ENCODE assay signal across 8 cellular contexts in the genomic region with DNA sequence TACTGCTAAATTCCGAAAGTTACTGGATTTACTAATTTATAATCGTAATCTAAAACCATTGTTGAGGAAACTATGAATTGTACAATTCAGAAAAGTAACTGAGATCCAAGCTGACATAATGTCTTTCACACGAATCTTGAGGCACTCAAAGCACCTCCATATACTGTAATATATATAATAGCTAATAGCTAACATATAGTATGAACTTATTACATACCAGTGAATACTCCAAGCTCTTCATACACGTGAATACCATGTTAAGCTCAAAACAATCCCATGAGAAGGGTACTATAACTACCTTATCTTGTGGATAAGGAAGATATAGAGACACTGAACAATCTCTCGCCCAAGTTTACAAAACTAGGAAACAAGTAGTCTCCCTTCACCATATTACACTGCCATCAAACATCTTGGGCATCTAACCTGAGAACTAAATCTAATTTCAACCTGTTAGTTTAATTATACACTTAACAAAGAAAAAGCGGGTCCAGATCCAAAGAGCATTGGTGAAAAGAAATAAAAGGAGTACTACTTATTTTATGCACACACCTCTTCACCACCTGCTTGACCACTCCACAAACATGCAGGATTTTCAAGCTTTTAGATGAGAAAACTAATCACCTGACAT. TPM values are rescaled to one million over a fixed set of nuclear protein-coding genes. Genes with fewer than 3 reads are reported as not detected.
DNase-seq lines count a peak whose midpoint lies in the region; ATAC-seq and TF ChIP-seq lines count a peak whose summit lies in the region.

No MANE protein-coding gene starts in this region.

- H3K79me2 ChIP-seq in Loucy (ENCODE audit: insufficient read depth, low read length), result peaks cover 63% of the 10 kb centered on the region

- no peak for TF ChIP-seq CTCF in CD14-positive monocyte (IDR thresholded peaks at IDR 0.05)
- TF ChIP-seq CTCF in Loucy (conservative IDR thresholded peaks at IDR 0.05; ENCODE audit: low read length), result no peak
- TF ChIP-seq CTCF in natural killer cell (IDR thresholded peaks at IDR 0.05), result no peak

- DNase-seq in CD14-positive monocyte (ENCODE audit: low spot score), result no peak
- no peak for DNase-seq in central memory CD8-positive, alpha-beta T cell (ENCODE audit: low spot score in 2 of 2)
- no peak for DNase-seq in natural killer cell
- DNase-seq in DMS79 (lab: John Stamatoyannopoulos, UW), result no peak
- no peak for DNase-seq in NOMO-1 treated with DMSO at 0.1 percent for 48 hours (lab: John Stamatoyannopoulos, UW; ENCODE audit: unreplicated experiment)
- DNase-seq in NCI-H524 treated with DMSO at 0.1 percent for 48 hours (lab: John Stamatoyannopoulos, UW), result no peak
- DNase-seq in NCI-H526 (lab: John Stamatoyannopoulos, UW), result no peak

- H3K4me1 ChIP-seq in Loucy (ENCODE audit: insufficient read depth, low read length, poor library complexity, severe bottlenecking), result peaks cover 16% of the 10 kb centered on the region

- H3K4me2 ChIP-seq in Loucy (ENCODE audit: low read depth, low read length, poor library complexity, severe bottlenecking), result peak overlapping the region; percentile 85

- H3F3A ChIP-seq in Loucy (ENCODE audit: low read depth), result no peaks in the 10 kb centered on the region

- no peaks in the 10 kb centered on the region for H3K36me3 ChIP-seq in Loucy (ENCODE audit: insufficient read depth, low read length)

- H3K9me3 ChIP-seq in Loucy (ENCODE audit: insufficient read depth, low read depth, low read length), result no peaks in the 10 kb centered on the region

- H3K36me3 Mint-ChIP-seq in CD14-positive monocyte (peaks cover 21 to 24% of the 10 kb centered on the region in 2 donors), natural killer cell (peaks cover 7% of the 10 kb centered on the region)
- peaks cover 40% of the 10 kb centered on the region for H3K36me3 Mint-ChIP-seq in central memory CD8-positive, alpha-beta T cell (ENCODE audit: insufficient read depth)

- peaks cover 13% of the 10 kb centered on the region for H4K20me1 ChIP-seq in Loucy (ENCODE audit: insufficient read depth, low read length, poor library complexity, severe bottlenecking)

- H3K9ac ChIP-seq in Loucy (ENCODE audit: low read depth, low read length, poor library complexity, severe bottlenecking), result peak overlapping the region; percentile 98

- peaks cover 30% of the 10 kb centered on the region for H3K4me1 Mint-ChIP-seq in CD14-positive monocyte
- H3K4me1 Mint-ChIP-seq in central memory CD8-positive, alpha-beta T cell, result peaks cover 43% of the 10 kb centered on the region
- H3K4me1 Mint-ChIP-seq in natural killer cell, result peaks cover 28 to 40% of the 10 kb centered on the region in 2 donors

- intact Hi-C loops in CD14-positive monocyte (cut with micrococcal nuclease) (no loop called here), natural killer cell (cut with micrococcal nuclease) (no loop called here)

- no peak overlapping the region for H2AFZ ChIP-seq in Loucy (ENCODE audit: low read length)

- peak overlapping the region; percentile 92 to 96 for H3K4me3 Mint-ChIP-seq in CD14-positive monocyte
- peak overlapping the region; percentile 95 for H3K4me3 Mint-ChIP-seq in central memory CD8-positive, alpha-beta T cell
- peak overlapping the region; percentile 98 for H3K4me3 Mint-ChIP-seq in natural killer cell

- no peaks in the 10 kb centered on the region for H3K9me2 ChIP-seq in Loucy (replicated peaks; ENCODE audit: low read depth, low read length)

- peak overlapping the region; percentile 98 for H3K4me3 ChIP-seq in Loucy (ENCODE audit: low read length, poor library complexity, severe bottlenecking)

- peaks cover 0 to 1% (median 0%) of the 10 kb centered on the region in 7 donors for H3K9me3 Mint-ChIP-seq in CD14-positive monocyte
- no peaks in the 10 kb centered on the region for H3K9me3 Mint-ChIP-seq in central memory CD8-positive, alpha-beta T cell
- no peaks in the 10 kb centered on the region for H3K9me3 Mint-ChIP-seq in natural killer cell

- ATAC-seq in central memory CD8-positive, alpha-beta T cell (replicated peaks; ENCODE audit: extremely low read depth, poor library complexity, severe bottlenecking), result no peak
- no peak for ATAC-seq in natural killer cell

- H3K27ac Mint-ChIP-seq in CD14-positive monocyte (peak overlapping the region; percentile 97 to 100 (median 99)), natural killer cell (peak overlapping the region; percentile 98)
- peak overlapping the region; percentile 99 for H3K27ac Mint-ChIP-seq in central memory CD8-positive, alpha-beta T cell (ENCODE audit: low read depth)

- H3K27me3 Mint-ChIP-seq in CD14-positive monocyte (ENCODE audit: low read depth in 3 of 3), result peaks cover 0 to 4% (median 0%) of the 10 kb centered on the region in 3 donors
- no peaks in the 10 kb centered on the region for H3K27me3 Mint-ChIP-seq in central memory CD8-positive, alpha-beta T cell
- H3K27me3 Mint-ChIP-seq in natural killer cell (ENCODE audit: low read depth in 2 of 2), result no peaks in the 10 kb centered on the region

- no peaks in the 10 kb centered on the region for H3K27me3 ChIP-seq in Loucy (ENCODE audit: insufficient read depth, low read length, poor library complexity, severe bottlenecking)

RNA-seq across cellular contexts. Expression of a gene that starts 1.0 kb away (rescaled TPM):
- 10 to 100 TPM; 22.0 to 23.6 TPM for polyA plus RNA-seq in CD14-positive monocyte
- 10 to 100 TPM; 13.2 to 24.7 (median 21.7) TPM for total RNA-seq in natural killer cell

RNA-seq across cellular contexts. Expression of a gene that starts 1.5 kb away (rescaled TPM):
- polyA plus RNA-seq in CD14-positive monocyte, result under 1 TPM in 1 of 2 donors, not detected in 1; 0.29 TPM
- total RNA-seq in natural killer cell, result under 1 TPM; 0.42 to 0.70 (median 0.63) TPM

RNA-seq across cellular contexts. Expression of a gene that starts 21.5 kb away (rescaled TPM):
- polyA plus RNA-seq in CD14-positive monocyte, result 10 to 100 TPM; 46.0 to 48.9 TPM
- total RNA-seq in natural killer cell, result 100 to 1,000 TPM in 1 of 3 donors, 10 to 100 TPM in 2; 71.7 to 100 (median 78.7) TPM

RNA-seq across cellular contexts. Expression of a gene that starts 46.5 kb away (rescaled TPM):
- 100 to 1,000 TPM; 142 to 165 TPM for polyA plus RNA-seq in CD14-positive monocyte
- total RNA-seq in natural killer cell, result 10 to 100 TPM; 68.5 to 99.0 (median 80.7) TPM
